8 cellular contexts compared by ENCODE assay signal in genomic region chr17:63549946-63550815, GRCh38. TPM values are rescaled to one million over a fixed set of nuclear protein-coding genes. Genes with fewer than 3 reads are reported as not detected.
A peak's percentile ranks its signal among the peaks of the same experiment; 100 is the strongest.
DNase-seq lines count a peak whose midpoint lies in the region; ATAC-seq and TF ChIP-seq lines count a peak whose summit lies in the region.

DCAF7 (plus strand) TSS chr17:63550477; CDS start chr17:63550678, 201 bp downstream.

- H3K4me1 ChIP-seq in heart right ventricle (peaks cover 3 to 52% (median 47%) of the 10 kb centered on the region in 9 donors), upper lobe of right lung (peaks cover 37% of the 10 kb centered on the region)

- peak within 1 kb of the TSS; percentile 85 to 100 (median 96) for H3K4me3 ChIP-seq in heart right ventricle
- peak within 1 kb of the TSS; percentile 99 for H3K4me3 ChIP-seq in upper lobe of right lung

- intact Hi-C loops in T-helper 1 cell treated with Interleukin-12 subunit alpha and Interleukin-12 subunit beta and Interleukin-4 antibody, amounts not matched to agents 30 ng/mL and 1 ng/mL, for 36 hours (cut with micrococcal nuclease): loop anchor here (1.0 to 10.0 kb wide), 15 partner anchors 27 to 1507 kb away; partner anchors contain the start of genes CCDC47, CEP95, DDX5 and FTSJ3
- intact Hi-C loops in heart right ventricle (cut with DNase I): loop anchor here in 3 of 10 donors (5.0 to 10.0 kb wide), 5 partner anchors 55 to 123 kb away; partner anchors contain the start of genes ACE (in 1 of the 3) and TACO1 (in 1 of the 3)
- intact Hi-C loops in posterior vena cava (cut with DNase I): no loop called here
- intact Hi-C loops in upper lobe of right lung (cut with DNase I): no loop called here

- WGBS in heart right ventricle, 2 donors: 0% methylated on average over 72 of the region's 72 CpGs

- DNase-seq in GM13976 (ENCODE audit: low spot score) (peak; percentile 99), NCI-H146 treated with DMSO at 0.1 percent for 48 hours (lab: John Stamatoyannopoulos, UW; ENCODE audit: unreplicated experiment) (peak; percentile 98), amniotic epithelial cell (ENCODE audit: low read depth) (peak; percentile 100), heart right ventricle (peak; percentile 97 to 100), posterior vena cava (ENCODE audit: low spot score) (peak; percentile 99), upper lobe of right lung (peak; percentile 99)

- H3K27me3 ChIP-seq in heart right ventricle (no peaks in the 10 kb centered on the region), upper lobe of right lung (no peaks in the 10 kb centered on the region)

- H3K36me3 ChIP-seq in heart right ventricle: peaks cover 0 to 8% (median 0%) of the 10 kb centered on the region in 9 donors
- no peaks in the 10 kb centered on the region for H3K36me3 ChIP-seq in upper lobe of right lung

- in situ Hi-C loops in GM13976 (cut with MboI; ENCODE audit: low sequenced_read_pairs, unreplicated experiment): no loop called here

- TF ChIP-seq CTCF in GM13976 (IDR thresholded peaks at IDR 0.05; ENCODE audit: borderline replicate concordance, control extremely low read depth, extremely low read depth, insufficient read depth, missing control alignments) (peak; percentile 13), heart right ventricle (IDR thresholded peaks at IDR 0.05) (peak in 1 of 9 donors; percentile 12), upper lobe of right lung (IDR thresholded peaks at IDR 0.05) (no peak)

- peak within 1 kb of the TSS; percentile 78 to 98 (median 93) for H3K27ac ChIP-seq in heart right ventricle
- peak within 1 kb of the TSS; percentile 95 for H3K27ac ChIP-seq in upper lobe of right lung

- ATAC-seq in HG02870 (IDR thresholded peaks at IDR 0.05; ENCODE audit: unreplicated experiment) (peak; percentile 95), heart right ventricle (peak; percentile 98 to 99 (median 98)), upper lobe of right lung (peak; percentile 98)

- H3K9me3 ChIP-seq in heart right ventricle: no peaks in the 10 kb centered on the region
- H3K9me3 ChIP-seq in upper lobe of right lung: no peaks in the 10 kb centered on the region

RNA-seq across cellular contexts. Expression of gene DCAF7, which starts in this region (rescaled TPM):
- 128 and 133 TPM in 2 replicates for total RNA-seq in T-helper 1 cell treated with Interleukin-12 subunit alpha and Interleukin-12 subunit beta and Interleukin-4 antibody, amounts not matched to agents 30 ng/mL and 1 ng/mL, for 36 hours
- total RNA-seq in heart right ventricle (10 to 100 TPM; 35.2 to 60.7 (median 42.8) TPM), posterior vena cava (10 to 100 TPM; 48.4 to 48.6 TPM), upper lobe of right lung (79.9 TPM)
- 10 to 100 TPM; 10.2 to 16.9 TPM for polyA plus RNA-seq in heart right ventricle

Comparison
In these comparisons a context has a peak if more than half of its experiments do, and no peak if none do; other contexts are left out.
1. Peak in every context shown above with its lines: DNase-seq, ATAC-seq, H3K4me3 ChIP-seq and H3K27ac ChIP-seq.